ENCODE assay signal across 14 cellular contexts in genomic region chr1:5238351-5239123, GRCh38.
"Had no signal": no experiment of that assay in that cellular context is flagged by ENCODE, and none has a peak within 500 bp of the region (broad histone marks: within the 10 kb centered on the region; RNA-seq: fewer than 3 reads in every experiment).

No MANE protein-coding gene starts in this region.

- ATAC-seq: esophagus mucosa, gastrocnemius medialis, left ventricle myocardium superior had no signal

- DNase-seq: effector memory CD4-positive, alpha-beta T cell; gastrocnemius medialis; immature natural killer cell; left ventricle myocardium superior; mesendoderm; naive B cell; posterior cingulate gyrus; sigmoid colon; stimulated activated CD4-positive, alpha-beta T cell treated with anti-CD3 and anti-CD28 coated beads, Interleukin-12 subunit alpha, Interleukin-12 subunit beta, amount 100 ng/mL, for 4 hours; stimulated activated naive CD4-positive, alpha-beta T cell treated with Interleukin-2 at 50 U/mL for 16 hours; tibial artery; upper lobe of left lung; uterus had no signal
